13 cellular contexts compared by ENCODE assay signal in the genomic region with DNA sequence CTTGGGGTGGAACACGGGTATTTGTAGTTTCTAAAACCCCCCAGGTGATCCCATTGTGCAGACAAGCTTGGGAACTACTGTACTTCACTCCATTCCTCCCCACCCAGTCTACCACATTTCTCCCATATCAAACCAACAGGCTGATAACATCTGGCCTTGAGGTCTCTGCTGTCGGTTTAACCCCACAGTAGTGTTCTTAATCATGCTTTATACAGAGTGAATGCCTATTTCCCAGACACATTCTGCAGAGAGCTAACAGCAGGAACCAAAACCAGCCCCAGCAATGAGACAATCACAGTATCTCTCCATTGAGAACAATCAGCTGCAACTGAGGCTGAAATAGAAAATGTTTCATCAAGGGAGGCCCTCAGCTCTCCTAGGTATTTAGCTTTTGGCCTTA.
DNase-seq lines count a peak whose midpoint lies in the region; ATAC-seq and TF ChIP-seq lines count a peak whose summit lies in the region.
"Had no signal": no experiment of that assay in that cellular context is flagged by ENCODE, and none has a peak within 500 bp of the region (broad histone marks: within the 10 kb centered on the region; RNA-seq: fewer than 3 reads in every experiment).

No MANE protein-coding gene starts in this region.

- intact Hi-C loops in body of pancreas (cut with DNase I): loop anchor here (10.0 kb wide), 1 partner anchor 203 kb away; no protein-coding TSS in a partner anchor

- no peaks in the 10 kb centered on the region for H3K36me3 Mint-ChIP-seq in stimulated activated effector memory CD8-positive, alpha-beta T cell treated with anti-CD3 and anti-CD28 coated beads, Interleukin-12 subunit alpha, Interleukin-12 subunit beta, amount 100 ng/mL, for 72 hours
- no peaks in the 10 kb centered on the region for H3K36me3 Mint-ChIP-seq in T-cell
- peaks cover 4% of the 10 kb centered on the region for H3K36me3 Mint-ChIP-seq in effector memory CD8-positive, alpha-beta T cell (ENCODE audit: insufficient read depth)
- H3K36me3 Mint-ChIP-seq: brain had no signal

- no peak overlapping the region for H3K27ac Mint-ChIP-seq in stimulated activated effector memory CD8-positive, alpha-beta T cell treated with anti-CD3 and anti-CD28 coated beads, Interleukin-12 subunit alpha, Interleukin-12 subunit beta, amount 100 ng/mL, for 72 hours
- H3K27ac Mint-ChIP-seq in T-cell: no peak overlapping the region
- no peak overlapping the region for H3K27ac Mint-ChIP-seq in effector memory CD8-positive, alpha-beta T cell

- H3K36me3 ChIP-seq in body of pancreas (replicated peaks in 1 of 2; ENCODE audit: insufficient read depth in 1 of 2, low read depth in 2 of 2): no peaks in the 10 kb centered on the region

- ATAC-seq in HG03378 (IDR thresholded peaks at IDR 0.05; ENCODE audit: unreplicated experiment) (peak; percentile 63), body of pancreas (peak; percentile 15), T-cell (replicated peaks in 1 of 4) (no peak)
- ATAC-seq in stimulated activated effector memory CD8-positive, alpha-beta T cell treated with anti-CD3 and anti-CD28 coated beads, Interleukin-12 subunit alpha, Interleukin-12 subunit beta, amount 100 ng/mL, for 72 hours: peak; percentile 86
- no peak for ATAC-seq in effector memory CD8-positive, alpha-beta T cell (replicated peaks)

- H3K27me3 ChIP-seq in body of pancreas: no peaks in the 10 kb centered on the region

- no peaks in the 10 kb centered on the region for H3K4me1 Mint-ChIP-seq in stimulated activated effector memory CD8-positive, alpha-beta T cell treated with anti-CD3 and anti-CD28 coated beads, Interleukin-12 subunit alpha, Interleukin-12 subunit beta, amount 100 ng/mL, for 72 hours
- no peaks in the 10 kb centered on the region for H3K4me1 Mint-ChIP-seq in T-cell
- peaks cover 0 to 2% of the 10 kb centered on the region in 2 donors for H3K4me1 Mint-ChIP-seq in effector memory CD8-positive, alpha-beta T cell (ENCODE audit: low read depth in 2 of 2)

- no peak overlapping the region for H3K27ac ChIP-seq in body of pancreas
- H3K27ac ChIP-seq: 22Rv1, epithelial cell of prostate had no signal

- peaks cover 15% of the 10 kb centered on the region for H3K4me1 ChIP-seq in body of pancreas

- TF ChIP-seq CTCF in body of pancreas (IDR thresholded peaks at IDR 0.05): no peak

- no peaks in the 10 kb centered on the region for H3K9me3 Mint-ChIP-seq in stimulated activated effector memory CD8-positive, alpha-beta T cell treated with anti-CD3 and anti-CD28 coated beads, Interleukin-12 subunit alpha, Interleukin-12 subunit beta, amount 100 ng/mL, for 72 hours
- H3K9me3 Mint-ChIP-seq in T-cell: no peaks in the 10 kb centered on the region
- H3K9me3 Mint-ChIP-seq in effector memory CD8-positive, alpha-beta T cell: no peaks in the 10 kb centered on the region
- H3K9me3 Mint-ChIP-seq: brain had no signal

- no peak overlapping the region for H3K4me3 Mint-ChIP-seq in stimulated activated effector memory CD8-positive, alpha-beta T cell treated with anti-CD3 and anti-CD28 coated beads, Interleukin-12 subunit alpha, Interleukin-12 subunit beta, amount 100 ng/mL, for 72 hours
- H3K4me3 Mint-ChIP-seq in T-cell: no peak overlapping the region
- H3K4me3 Mint-ChIP-seq in effector memory CD8-positive, alpha-beta T cell: no peak overlapping the region
- H3K4me3 Mint-ChIP-seq: brain had no signal

- POLR2A ChIA-PET in T-cell (lab: Charles Lee): no interaction called here

- no peak overlapping the region for H3K4me3 ChIP-seq in body of pancreas

- H3K27me3 Mint-ChIP-seq in T-cell: peaks cover 5 to 10% of the 10 kb centered on the region in 2 donors
- no peaks in the 10 kb centered on the region for H3K27me3 Mint-ChIP-seq in effector memory CD8-positive, alpha-beta T cell
- H3K27me3 Mint-ChIP-seq: brain had no signal

- CTCF ChIA-PET in T-cell (lab: Charles Lee): no interaction called here

- DNase-seq in DMS 273 (lab: John Stamatoyannopoulos, UW; ENCODE audit: unreplicated experiment) (peak; percentile 4), DMS 273 treated with DMSO at 0.1 percent for 48 hours (lab: John Stamatoyannopoulos, UW) (no peak), body of pancreas (no peak), NAMALWA (ENCODE audit: low spot score) (no peak), T-cell (no peak)
- DNase-seq in stimulated activated effector memory CD8-positive, alpha-beta T cell treated with anti-CD3 and anti-CD28 coated beads, Interleukin-12 subunit alpha, Interleukin-12 subunit beta, amount 100 ng/mL, for 72 hours (ENCODE audit: low spot score in 2 of 2): no peak
- DNase-seq in effector memory CD8-positive, alpha-beta T cell: no peak
- DNase-seq: activated T-cell treated with anti-CD3 and anti-CD28 coated beads for 4 hours, NCI-H2171 had no signal

- 42 to 48% methylated on average over 2 of the region's 2 CpGs for WGBS in body of pancreas, 2 donors

- H3K9me3 ChIP-seq in body of pancreas: no peaks in the 10 kb centered on the region

- TF ChIP-seq POLR2A in body of pancreas (IDR thresholded peaks at IDR 0.05): no peak

Comparison
In these comparisons a context has a peak if more than half of its experiments do, and no peak if none do; other contexts are left out.
1. ATAC-seq: peak in HG03378 (single experiment), body of pancreas (single experiment) and stimulated activated effector memory CD8-positive, alpha-beta T cell treated with anti-CD3 and anti-CD28 coated beads, Interleukin-12 subunit alpha, Interleukin-12 subunit beta, amount 100 ng/mL, for 72 hours (single experiment); none in T-cell (0 of 4) and effector memory CD8-positive, alpha-beta T cell (single experiment).